ENCODE assay signal across 1 cellular context in genomic region chr11:86743223-86744118, GRCh38.
TF ChIP-seq lines count a peak whose summit lies in the region.

No MANE protein-coding gene starts in this region.

TF ChIP-seq in K562, 482 proteins besides CTCF, POLR2A, EP300 and RAD21 (continued from another document and continues in another):
- TF ChIP-seq ZBTB34 (CRISPR knock-in tag; IDR thresholded peaks at IDR 0.05) (no peak), TAF7 (tag; IDR thresholded peaks at IDR 0.05) (no peak), FOXO4 (CRISPR knock-in tag; IDR thresholded peaks at IDR 0.05) (no peak), GATAD2B (IDR thresholded peaks at IDR 0.05; ENCODE audit: borderline replicate concordance) (no peak; the same call in 1 of the 2 replicates), SMARCA5 (IDR thresholded peaks at IDR 0.05) (no peak), SMARCC2 (IDR thresholded peaks at IDR 0.05; ENCODE audit: low read depth) (peak; percentile 92), FOXK2 (conservative IDR thresholded peaks at IDR 0.05 in 1 of 2, IDR thresholded peaks at IDR 0.05 in 1 of 2; ENCODE audit: low read depth in 2 of 2) (peak; percentile 62 to 79), RCOR1 (IDR thresholded peaks at IDR 0.05; ENCODE audit: borderline replicate concordance in 1 of 2, low read depth in 2 of 2, low read length in 2 of 2) (peak; percentile 65 to 82; a peak in 3 of 4 replicates), ZNF316 (IDR thresholded peaks at IDR 0.05) (peak; percentile 83), CEBPB (tag; IDR thresholded peaks at IDR 0.05) (peak; percentile 77), JUN (IDR thresholded peaks at IDR 0.05; ENCODE audit: borderline replicate concordance, low read depth, low read length) (peak; percentile 98), JUN (CRISPR knock-in tag; IDR thresholded peaks at IDR 0.05; ENCODE audit: borderline replicate concordance) (no peak), CBFA2T2 (conservative IDR thresholded peaks at IDR 0.05) (peak; percentile 27; the same call in 1 of the 2 replicates), ZNF780A (CRISPR knock-in tag; IDR thresholded peaks at IDR 0.05) (no peak), PTRF (tag; IDR thresholded peaks at IDR 0.05) (no peak), ETS2 (tag; IDR thresholded peaks at IDR 0.05; ENCODE audit: borderline replicate concordance, poor library complexity, severe bottlenecking) (no peak), NFE2L1 (tag; IDR thresholded peaks at IDR 0.05; ENCODE audit: borderline replicate concordance, low read depth) (peak; percentile 10; the same call in 1 of the 2 replicates), PURB (CRISPR knock-in tag; IDR thresholded peaks at IDR 0.05; ENCODE audit: low read depth) (no peak), ARID2 (IDR thresholded peaks at IDR 0.05) (no peak), THRAP3 (IDR thresholded peaks at IDR 0.05; ENCODE audit: borderline replicate concordance) (no peak), ATF7 (IDR thresholded peaks at IDR 0.05) (peak; percentile 78), CTBP1 (IDR thresholded peaks at IDR 0.05; ENCODE audit: borderline replicate concordance) (peak; percentile 38; the same call in 1 of the 2 replicates), U2AF1 (optimal IDR thresholded peaks at IDR 0.05; ENCODE audit: low read depth, low read length) (no peak), JUND (IDR thresholded peaks at IDR 0.05; ENCODE audit: borderline replicate concordance, low read depth, low read length) (peak; percentile 99), JUND (tag; IDR thresholded peaks at IDR 0.05; ENCODE audit: borderline replicate concordance, low read depth, low read length) (peak; percentile 99), SREBF2 (CRISPR knock-in tag; IDR thresholded peaks at IDR 0.05) (no peak), FOXJ3 (CRISPR knock-in tag; IDR thresholded peaks at IDR 0.05) (peak; percentile 62; the same call in 1 of the 2 replicates), ZKSCAN1 (IDR thresholded peaks at IDR 0.05; ENCODE audit: low read depth, low read length) (no peak), ZNF778 (CRISPR knock-in tag; IDR thresholded peaks at IDR 0.05) (no peak), VEZF1 (CRISPR knock-in tag; IDR thresholded peaks at IDR 0.05) (no peak), POLR2AphosphoS5 (IDR thresholded peaks at IDR 0.05; ENCODE audit: control insufficient read depth, insufficient read depth, low read depth, low read length) (no peak), ZNF444 (CRISPR knock-in tag; IDR thresholded peaks at IDR 0.05) (0 out of 2 replicates have a peak, but pooled peaks have one; percentile 41)
- TF ChIP-seq, protein P1, sequence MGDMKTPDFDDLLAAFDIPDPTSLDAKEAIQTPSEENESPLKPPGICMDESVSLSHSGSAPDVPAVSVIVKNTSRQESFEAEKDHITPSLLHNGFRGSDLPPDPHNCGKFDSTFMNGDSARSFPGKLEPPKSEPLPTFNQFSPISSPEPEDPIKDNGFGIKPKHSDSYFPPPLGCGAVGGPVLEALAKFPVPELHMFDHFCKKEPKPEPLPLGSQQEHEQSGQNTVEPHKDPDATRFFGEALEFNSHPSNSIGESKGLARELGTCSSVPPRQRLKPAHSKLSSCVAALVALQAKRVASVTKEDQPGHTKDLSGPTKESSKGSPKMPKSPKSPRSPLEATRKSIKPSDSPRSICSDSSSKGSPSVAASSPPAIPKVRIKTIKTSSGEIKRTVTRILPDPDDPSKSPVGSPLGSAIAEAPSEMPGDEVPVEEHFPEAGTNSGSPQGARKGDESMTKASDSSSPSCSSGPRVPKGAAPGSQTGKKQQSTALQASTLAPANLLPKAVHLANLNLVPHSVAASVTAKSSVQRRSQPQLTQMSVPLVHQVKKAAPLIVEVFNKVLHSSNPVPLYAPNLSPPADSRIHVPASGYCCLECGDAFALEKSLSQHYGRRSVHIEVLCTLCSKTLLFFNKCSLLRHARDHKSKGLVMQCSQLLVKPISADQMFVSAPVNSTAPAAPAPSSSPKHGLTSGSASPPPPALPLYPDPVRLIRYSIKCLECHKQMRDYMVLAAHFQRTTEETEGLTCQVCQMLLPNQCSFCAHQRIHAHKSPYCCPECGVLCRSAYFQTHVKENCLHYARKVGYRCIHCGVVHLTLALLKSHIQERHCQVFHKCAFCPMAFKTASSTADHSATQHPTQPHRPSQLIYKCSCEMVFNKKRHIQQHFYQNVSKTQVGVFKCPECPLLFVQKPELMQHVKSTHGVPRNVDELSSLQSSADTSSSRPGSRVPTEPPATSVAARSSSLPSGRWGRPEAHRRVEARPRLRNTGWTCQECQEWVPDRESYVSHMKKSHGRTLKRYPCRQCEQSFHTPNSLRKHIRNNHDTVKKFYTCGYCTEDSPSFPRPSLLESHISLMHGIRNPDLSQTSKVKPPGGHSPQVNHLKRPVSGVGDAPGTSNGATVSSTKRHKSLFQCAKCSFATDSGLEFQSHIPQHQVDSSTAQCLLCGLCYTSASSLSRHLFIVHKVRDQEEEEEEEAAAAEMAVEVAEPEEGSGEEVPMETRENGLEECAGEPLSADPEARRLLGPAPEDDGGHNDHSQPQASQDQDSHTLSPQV (IDR thresholded peaks at IDR 0.05) = peak; percentile 80
- TF ChIP-seq, protein P2, sequence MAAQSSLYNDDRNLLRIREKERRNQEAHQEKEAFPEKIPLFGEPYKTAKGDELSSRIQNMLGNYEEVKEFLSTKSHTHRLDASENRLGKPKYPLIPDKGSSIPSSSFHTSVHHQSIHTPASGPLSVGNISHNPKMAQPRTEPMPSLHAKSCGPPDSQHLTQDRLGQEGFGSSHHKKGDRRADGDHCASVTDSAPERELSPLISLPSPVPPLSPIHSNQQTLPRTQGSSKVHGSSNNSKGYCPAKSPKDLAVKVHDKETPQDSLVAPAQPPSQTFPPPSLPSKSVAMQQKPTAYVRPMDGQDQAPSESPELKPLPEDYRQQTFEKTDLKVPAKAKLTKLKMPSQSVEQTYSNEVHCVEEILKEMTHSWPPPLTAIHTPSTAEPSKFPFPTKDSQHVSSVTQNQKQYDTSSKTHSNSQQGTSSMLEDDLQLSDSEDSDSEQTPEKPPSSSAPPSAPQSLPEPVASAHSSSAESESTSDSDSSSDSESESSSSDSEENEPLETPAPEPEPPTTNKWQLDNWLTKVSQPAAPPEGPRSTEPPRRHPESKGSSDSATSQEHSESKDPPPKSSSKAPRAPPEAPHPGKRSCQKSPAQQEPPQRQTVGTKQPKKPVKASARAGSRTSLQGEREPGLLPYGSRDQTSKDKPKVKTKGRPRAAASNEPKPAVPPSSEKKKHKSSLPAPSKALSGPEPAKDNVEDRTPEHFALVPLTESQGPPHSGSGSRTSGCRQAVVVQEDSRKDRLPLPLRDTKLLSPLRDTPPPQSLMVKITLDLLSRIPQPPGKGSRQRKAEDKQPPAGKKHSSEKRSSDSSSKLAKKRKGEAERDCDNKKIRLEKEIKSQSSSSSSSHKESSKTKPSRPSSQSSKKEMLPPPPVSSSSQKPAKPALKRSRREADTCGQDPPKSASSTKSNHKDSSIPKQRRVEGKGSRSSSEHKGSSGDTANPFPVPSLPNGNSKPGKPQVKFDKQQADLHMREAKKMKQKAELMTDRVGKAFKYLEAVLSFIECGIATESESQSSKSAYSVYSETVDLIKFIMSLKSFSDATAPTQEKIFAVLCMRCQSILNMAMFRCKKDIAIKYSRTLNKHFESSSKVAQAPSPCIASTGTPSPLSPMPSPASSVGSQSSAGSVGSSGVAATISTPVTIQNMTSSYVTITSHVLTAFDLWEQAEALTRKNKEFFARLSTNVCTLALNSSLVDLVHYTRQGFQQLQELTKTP (IDR thresholded peaks at IDR 0.05; ENCODE audit: low read depth in 1 of 2, partially characterized antibody in 2 of 2) = peak in 1 of 2 experiments; percentile 65
- TF ChIP-seq, protein P3, sequence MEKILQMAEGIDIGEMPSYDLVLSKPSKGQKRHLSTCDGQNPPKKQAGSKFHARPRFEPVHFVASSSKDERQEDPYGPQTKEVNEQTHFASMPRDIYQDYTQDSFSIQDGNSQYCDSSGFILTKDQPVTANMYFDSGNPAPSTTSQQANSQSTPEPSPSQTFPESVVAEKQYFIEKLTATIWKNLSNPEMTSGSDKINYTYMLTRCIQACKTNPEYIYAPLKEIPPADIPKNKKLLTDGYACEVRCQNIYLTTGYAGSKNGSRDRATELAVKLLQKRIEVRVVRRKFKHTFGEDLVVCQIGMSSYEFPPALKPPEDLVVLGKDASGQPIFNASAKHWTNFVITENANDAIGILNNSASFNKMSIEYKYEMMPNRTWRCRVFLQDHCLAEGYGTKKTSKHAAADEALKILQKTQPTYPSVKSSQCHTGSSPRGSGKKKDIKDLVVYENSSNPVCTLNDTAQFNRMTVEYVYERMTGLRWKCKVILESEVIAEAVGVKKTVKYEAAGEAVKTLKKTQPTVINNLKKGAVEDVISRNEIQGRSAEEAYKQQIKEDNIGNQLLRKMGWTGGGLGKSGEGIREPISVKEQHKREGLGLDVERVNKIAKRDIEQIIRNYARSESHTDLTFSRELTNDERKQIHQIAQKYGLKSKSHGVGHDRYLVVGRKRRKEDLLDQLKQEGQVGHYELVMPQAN (IDR thresholded peaks at IDR 0.05; ENCODE audit: borderline replicate concordance) = no peak
- TF ChIP-seq, protein P4, sequence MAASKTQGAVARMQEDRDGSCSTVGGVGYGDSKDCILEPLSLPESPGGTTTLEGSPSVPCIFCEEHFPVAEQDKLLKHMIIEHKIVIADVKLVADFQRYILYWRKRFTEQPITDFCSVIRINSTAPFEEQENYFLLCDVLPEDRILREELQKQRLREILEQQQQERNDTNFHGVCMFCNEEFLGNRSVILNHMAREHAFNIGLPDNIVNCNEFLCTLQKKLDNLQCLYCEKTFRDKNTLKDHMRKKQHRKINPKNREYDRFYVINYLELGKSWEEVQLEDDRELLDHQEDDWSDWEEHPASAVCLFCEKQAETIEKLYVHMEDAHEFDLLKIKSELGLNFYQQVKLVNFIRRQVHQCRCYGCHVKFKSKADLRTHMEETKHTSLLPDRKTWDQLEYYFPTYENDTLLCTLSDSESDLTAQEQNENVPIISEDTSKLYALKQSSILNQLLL (CRISPR knock-in tag; IDR thresholded peaks at IDR 0.05; ENCODE audit: borderline replicate concordance) = no peak
- TF ChIP-seq, protein P5, sequence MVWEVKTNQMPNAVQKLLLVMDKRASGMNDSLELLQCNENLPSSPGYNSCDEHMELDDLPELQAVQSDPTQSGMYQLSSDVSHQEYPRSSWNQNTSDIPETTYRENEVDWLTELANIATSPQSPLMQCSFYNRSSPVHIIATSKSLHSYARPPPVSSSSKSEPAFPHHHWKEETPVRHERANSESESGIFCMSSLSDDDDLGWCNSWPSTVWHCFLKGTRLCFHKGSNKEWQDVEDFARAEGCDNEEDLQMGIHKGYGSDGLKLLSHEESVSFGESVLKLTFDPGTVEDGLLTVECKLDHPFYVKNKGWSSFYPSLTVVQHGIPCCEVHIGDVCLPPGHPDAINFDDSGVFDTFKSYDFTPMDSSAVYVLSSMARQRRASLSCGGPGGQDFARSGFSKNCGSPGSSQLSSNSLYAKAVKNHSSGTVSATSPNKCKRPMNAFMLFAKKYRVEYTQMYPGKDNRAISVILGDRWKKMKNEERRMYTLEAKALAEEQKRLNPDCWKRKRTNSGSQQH (CRISPR knock-in tag; IDR thresholded peaks at IDR 0.05) = no peak
